ENCODE assay signal across 17 cellular contexts in genomic region chr7:98073047-98073446, GRCh38. TPM values are rescaled to one million over a fixed set of nuclear protein-coding genes. Genes with fewer than 3 reads are reported as not detected.
DNase-seq lines count a peak whose midpoint lies in the region; ATAC-seq and TF ChIP-seq lines count a peak whose summit lies in the region.
"Had no signal": no experiment of that assay in that cellular context is flagged by ENCODE, and none has a peak within 500 bp of the region (broad histone marks: within the 10 kb centered on the region; RNA-seq: fewer than 3 reads in every experiment).

No MANE protein-coding gene starts in this region.

- no peak overlapping the region for H3K27ac ChIP-seq in RWPE2 (ENCODE audit: poor library complexity, severe bottlenecking)
- no peak overlapping the region for H3K27ac ChIP-seq in coronary artery
- H3K27ac ChIP-seq in sigmoid colon: no peak overlapping the region
- H3K27ac ChIP-seq in tibial nerve: no peak overlapping the region
- H3K27ac ChIP-seq: BLaER1, C4-2B had no signal

- intact Hi-C loops in sigmoid colon (cut with DNase I): no loop called here
- intact Hi-C loops in natural killer cell (cut with micrococcal nuclease): no loop called here

- H3K4me3 ChIP-seq in RWPE2 (ENCODE audit: severe bottlenecking) (no peak overlapping the region), coronary artery (no peak overlapping the region), sigmoid colon (no peak overlapping the region), tibial nerve (no peak overlapping the region)
- H3K4me3 ChIP-seq: BLaER1, HAP-1 had no signal

- no peak for TF ChIP-seq POLR2A in sigmoid colon (IDR thresholded peaks at IDR 0.05)
- TF ChIP-seq POLR2A in tibial nerve (IDR thresholded peaks at IDR 0.05): no peak

- H3K27ac Mint-ChIP-seq in natural killer cell: no peak overlapping the region
- H3K27ac Mint-ChIP-seq: B cell; CD4-positive, CD25-positive, alpha-beta regulatory T cell; CD8-positive, alpha-beta T cell; HFFc6 had no signal

- H3K27me3 ChIP-seq in RWPE2 (ENCODE audit: insufficient read depth, poor library complexity, severe bottlenecking) (no peaks in the 10 kb centered on the region), sigmoid colon (no peaks in the 10 kb centered on the region), tibial nerve (no peaks in the 10 kb centered on the region)
- H3K27me3 ChIP-seq: BLaER1 had no signal

- no peaks in the 10 kb centered on the region for H3K4me1 Mint-ChIP-seq in natural killer cell
- H3K4me1 Mint-ChIP-seq: B cell; CD4-positive, CD25-positive, alpha-beta regulatory T cell had no signal

- ATAC-seq in RWPE2 (ENCODE audit: low read depth) (no peak), natural killer cell (no peak)
- ATAC-seq: CD8-positive, alpha-beta T cell had no signal

- peaks cover 0 to 7% of the 10 kb centered on the region in 2 donors for H3K27me3 Mint-ChIP-seq in natural killer cell (ENCODE audit: low read depth in 2 of 2)

- no peaks in the 10 kb centered on the region for H3K4me1 ChIP-seq in RWPE2 (ENCODE audit: insufficient read depth, poor library complexity, severe bottlenecking)
- no peaks in the 10 kb centered on the region for H3K4me1 ChIP-seq in sigmoid colon
- H3K4me1 ChIP-seq in tibial nerve: no peaks in the 10 kb centered on the region
- H3K4me1 ChIP-seq: BLaER1, Caco-2, HAP-1 had no signal

- H3K36me3 Mint-ChIP-seq in natural killer cell: no peaks in the 10 kb centered on the region
- H3K36me3 Mint-ChIP-seq: CD4-positive, CD25-positive, alpha-beta regulatory T cell; CD8-positive, alpha-beta T cell had no signal

- H3K36me3 ChIP-seq in RWPE2 (ENCODE audit: low read depth) (no peaks in the 10 kb centered on the region), sigmoid colon (no peaks in the 10 kb centered on the region), tibial nerve (no peaks in the 10 kb centered on the region)
- H3K36me3 ChIP-seq: BLaER1, HAP-1 had no signal

- H3K9me3 ChIP-seq in RWPE2 (ENCODE audit: severe bottlenecking) (no peaks in the 10 kb centered on the region), sigmoid colon (peaks cover 0 to 4% (median 0%) of the 10 kb centered on the region in 4 donors), tibial nerve (peaks cover 0 to 22% (median 0%) of the 10 kb centered on the region in 4 donors)
- H3K9me3 ChIP-seq: Caco-2, HAP-1 had no signal

- no peak for TF ChIP-seq CTCF in RWPE2 (IDR thresholded peaks at IDR 0.05; ENCODE audit: poor library complexity, severe bottlenecking)
- TF ChIP-seq CTCF in coronary artery (IDR thresholded peaks at IDR 0.05): no peak
- no peak for TF ChIP-seq CTCF in sigmoid colon (IDR thresholded peaks at IDR 0.05)
- no peak for TF ChIP-seq CTCF in tibial nerve (IDR thresholded peaks at IDR 0.05)
- TF ChIP-seq CTCF in natural killer cell (IDR thresholded peaks at IDR 0.05): no peak

- no peak for TF ChIP-seq EP300 in sigmoid colon (IDR thresholded peaks at IDR 0.05)
- TF ChIP-seq EP300 in tibial nerve (IDR thresholded peaks at IDR 0.05): no peak

- no peaks in the 10 kb centered on the region for H3K9me3 Mint-ChIP-seq in natural killer cell
- H3K9me3 Mint-ChIP-seq: HFFc6 had no signal

- no peak overlapping the region for H3K4me3 Mint-ChIP-seq in natural killer cell
- H3K4me3 Mint-ChIP-seq: B cell; CD4-positive, CD25-positive, alpha-beta regulatory T cell; CD8-positive, alpha-beta T cell; HFFc6 had no signal

- DNase-seq in RWPE2 (ENCODE audit: low spot score): peak; percentile 6
- DNase-seq in coronary artery (ENCODE audit: low spot score): peak; percentile 26
- DNase-seq in sigmoid colon: peak; percentile 13
- DNase-seq in NCI-H2196 treated with DMSO at 0.1 percent for 48 hours (lab: John Stamatoyannopoulos, UW; ENCODE audit: unreplicated experiment): no peak
- DNase-seq in tibial nerve (ENCODE audit: low spot score in 2 of 2): no peak
- DNase-seq in natural killer cell: no peak
- DNase-seq: Caco-2; CD4-positive, CD25-positive, alpha-beta regulatory T cell; CD8-positive, alpha-beta T cell; DMS153; DND-41; GOT3; HFFc6 had no signal

- WGBS in sigmoid colon, 2 donors: 94% methylated on average over 14 of the region's 14 CpGs
- WGBS in tibial nerve, 2 donors: 92 to 95% methylated on average over 14 of the region's 14 CpGs

RNA-seq across cellular contexts. Expression of gene LMTK2, which starts 33.6 kb away (rescaled TPM):
- total RNA-seq in sigmoid colon (10 to 100 TPM; 16.8 to 19.9 (median 18.0) TPM), tibial nerve (10 to 100 TPM; 10.4 to 14.4 (median 12.3) TPM), natural killer cell (10 to 100 TPM; 18.7 to 33.9 (median 26.6) TPM)
- 10 to 100 TPM in 1 of 3 donors, 1 to 10 TPM in 2; 3.0 to 17.0 (median 5.3) TPM for polyA plus RNA-seq in sigmoid colon

Comparison
In these comparisons a context has a peak if more than half of its experiments do, and no peak if none do; other contexts are left out.
1. DNase-seq: peak in RWPE2 (single experiment), coronary artery (single experiment) and sigmoid colon (single experiment); none in NCI-H2196 treated with DMSO at 0.1 percent for 48 hours (single experiment), tibial nerve (0 of 2) and natural killer cell (single experiment).